18 cellular contexts compared by ENCODE assay signal in genomic region chr7:86776136-86776535, GRCh38.
"Had no signal": no experiment of that assay in that cellular context is flagged by ENCODE, and none has a peak within 500 bp of the region (broad histone marks: within the 10 kb centered on the region; RNA-seq: fewer than 3 reads in every experiment).

No MANE protein-coding gene starts in this region.

- H3K27ac Mint-ChIP-seq: activated CD4-positive, alpha-beta memory T cell treated with anti-CD3 and anti-CD28 coated beads, Interleukin-2, amount 10 ng/mL, durations not matched to agents 7 days and 5 days; activated CD4-positive, alpha-beta T cell treated with anti-CD3 and anti-CD28 coated beads, Interleukin-2, amount 10 ng/mL, durations not matched to agents 7 days and 5 days; activated naive CD4-positive, alpha-beta T cell treated with anti-CD3 and anti-CD28 coated beads, Interleukin-2, amount 50 U/mL, for 24 hours; brain; T-helper 17 cell had no signal

- H3K27me3 Mint-ChIP-seq: activated CD4-positive, alpha-beta memory T cell treated with anti-CD3 and anti-CD28 coated beads, Interleukin-2, amount 10 ng/mL, durations not matched to agents 7 days and 5 days; activated CD4-positive, alpha-beta T cell treated with anti-CD3 and anti-CD28 coated beads, Interleukin-2, amount 10 ng/mL, durations not matched to agents 7 days and 5 days; central memory CD8-positive, alpha-beta T cell; T-helper 17 cell had no signal

- H3K4me3 Mint-ChIP-seq: activated CD4-positive, alpha-beta memory T cell treated with anti-CD3 and anti-CD28 coated beads, Interleukin-2, amount 10 ng/mL, durations not matched to agents 7 days and 5 days; activated CD4-positive, alpha-beta T cell treated with anti-CD3 and anti-CD28 coated beads, Interleukin-2, amount 10 ng/mL, durations not matched to agents 7 days and 5 days; activated naive CD4-positive, alpha-beta T cell treated with anti-CD3 and anti-CD28 coated beads, Interleukin-2, amount 50 U/mL, for 24 hours; brain; central memory CD8-positive, alpha-beta T cell; T-helper 17 cell had no signal

- ATAC-seq: T-helper 17 cell had no signal

- H3K9me3 Mint-ChIP-seq: activated CD4-positive, alpha-beta memory T cell treated with anti-CD3 and anti-CD28 coated beads, Interleukin-2, amount 10 ng/mL, durations not matched to agents 7 days and 5 days; activated CD4-positive, alpha-beta T cell treated with anti-CD3 and anti-CD28 coated beads, Interleukin-2, amount 10 ng/mL, durations not matched to agents 7 days and 5 days; activated naive CD4-positive, alpha-beta T cell treated with anti-CD3 and anti-CD28 coated beads, Interleukin-2, amount 50 U/mL, for 24 hours; brain; central memory CD8-positive, alpha-beta T cell had no signal

- DNase-seq: activated CD4-positive, alpha-beta memory T cell treated with anti-CD3 and anti-CD28 coated beads, Interleukin-2, amount 10 ng/mL, durations not matched to agents 7 days and 5 days; activated CD4-positive, alpha-beta T cell treated with anti-CD3 and anti-CD28 coated beads, Interleukin-2, amount 10 ng/mL, durations not matched to agents 7 days and 5 days; activated CD4-positive, CD25-positive, alpha-beta regulatory T cell; amniotic stem cell; NCI-H1105; NCI-H1436; NCI-H1694 treated with DMSO at 0.1 percent for 48 hours; NCI-H2029 treated with DMSO at 0.1 percent for 48 hours; NCI-H2171; NCI-H2227 treated with DMSO at 0.1 percent for 48 hours; NCI-H510A; NCI-H526 treated with DMSO at 0.1 percent for 48 hours; SIG-M5; T-helper 17 cell; T1000 had no signal

- H3K4me1 Mint-ChIP-seq: activated CD4-positive, alpha-beta memory T cell treated with anti-CD3 and anti-CD28 coated beads, Interleukin-2, amount 10 ng/mL, durations not matched to agents 7 days and 5 days; activated CD4-positive, alpha-beta T cell treated with anti-CD3 and anti-CD28 coated beads, Interleukin-2, amount 10 ng/mL, durations not matched to agents 7 days and 5 days; activated naive CD4-positive, alpha-beta T cell treated with anti-CD3 and anti-CD28 coated beads, Interleukin-2, amount 50 U/mL, for 24 hours; brain; central memory CD8-positive, alpha-beta T cell; T-helper 17 cell had no signal

- H3K36me3 Mint-ChIP-seq: activated naive CD4-positive, alpha-beta T cell treated with anti-CD3 and anti-CD28 coated beads, Interleukin-2, amount 50 U/mL, for 24 hours; brain had no signal
